In genomic region chr10:4488924-4489323, GRCh38 we compare ENCODE assay signal across 16 cellular contexts.
"Had no signal": no experiment of that assay in that cellular context is flagged by ENCODE, and none has a peak within 500 bp of the region (broad histone marks: within the 10 kb centered on the region; RNA-seq: fewer than 3 reads in every experiment).

No MANE protein-coding gene starts in this region.

- H3K27ac ChIP-seq: epithelial cell of prostate, esophagus muscularis mucosa, hepatocyte, right atrium auricular region, sigmoid colon, stomach had no signal

- H3K36me3 ChIP-seq: esophagus muscularis mucosa, right atrium auricular region, sigmoid colon, stomach had no signal

- ATAC-seq: effector memory CD8-positive, alpha-beta T cell; naive thymus-derived CD8-positive, alpha-beta T cell had no signal

- H3K9me3 ChIP-seq: right atrium auricular region, sigmoid colon, stomach had no signal

- H3K4me1 ChIP-seq: esophagus muscularis mucosa, right atrium auricular region, sigmoid colon, stomach had no signal

- DNase-seq: cerebellar nuclear complex; effector memory CD8-positive, alpha-beta T cell; head of caudate nucleus; naive thymus-derived CD8-positive, alpha-beta T cell; posterior cingulate gyrus; sigmoid colon; small intestine; stimulated activated CD4-positive, alpha-beta T cell treated with anti-CD3 and anti-CD28 coated beads, Interleukin-12 subunit alpha, Interleukin-12 subunit beta, amount 100 ng/mL, for 4 hours; stimulated activated naive CD4-positive, alpha-beta T cell; stomach; substantia nigra; trophoblast cell had no signal

- H3K27me3 ChIP-seq: esophagus muscularis mucosa, hepatocyte, right atrium auricular region, sigmoid colon, stomach had no signal

- H2AFZ ChIP-seq: hepatocyte had no signal

- H3K4me2 ChIP-seq: hepatocyte had no signal

- H3K4me3 ChIP-seq: esophagus muscularis mucosa, hepatocyte, right atrium auricular region, sigmoid colon, stomach had no signal

- H3K79me2 ChIP-seq: hepatocyte had no signal
